In the genomic region with DNA sequence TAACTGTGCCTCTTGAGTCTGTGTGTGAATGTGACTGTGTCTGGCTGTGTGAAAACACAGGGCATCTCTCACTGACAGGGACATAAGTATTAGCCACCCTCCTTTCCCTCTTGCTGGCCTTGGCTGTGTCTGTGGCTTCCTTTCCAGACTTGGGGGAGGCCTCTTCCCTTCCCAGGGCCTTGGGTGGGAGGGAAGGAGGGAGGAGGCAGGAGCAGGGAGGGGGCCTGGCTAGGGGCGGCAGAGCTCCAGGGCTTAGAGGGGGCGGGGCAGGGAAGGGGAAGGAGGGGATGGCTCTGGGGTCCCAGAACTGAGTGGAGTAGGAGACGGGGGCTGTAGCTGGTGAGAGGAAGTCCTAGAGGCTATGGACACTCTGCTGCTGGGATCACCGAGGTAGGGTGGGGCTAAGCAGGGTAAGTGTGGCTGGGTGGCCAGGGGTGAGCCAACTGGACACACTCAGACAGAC, we compare ENCODE assay signal across 11 cellular contexts. TPM values are rescaled to one million over a fixed set of nuclear protein-coding genes. Genes with fewer than 3 reads are reported as not detected.
DNase-seq lines count a peak whose midpoint lies in the region; ATAC-seq and TF ChIP-seq lines count a peak whose summit lies in the region.
"Had no signal": no experiment of that assay in that cellular context is flagged by ENCODE, and none has a peak within 500 bp of the region (broad histone marks: within the 10 kb centered on the region; RNA-seq: fewer than 3 reads in every experiment).

No MANE protein-coding gene starts in this region.

- CTCF ChIA-PET in CD8-positive, alpha-beta T cell (lab: Charles Lee) = interaction anchor here (1.2 to 1.7 kb wide), 3 partner anchors 11 to 47 kb away, joined by 3 to 5 read pairs (median 4); no protein-coding TSS in a partner anchor
- CTCF ChIA-PET in activated CD8-positive, alpha-beta T cell treated with anti-CD3 and anti-CD28 coated beads for 36 hours (lab: Charles Lee) = interaction anchor here (1.2 kb wide), 1 partner anchor 10 kb away, joined by 4 read pairs; no protein-coding TSS in a partner anchor
- CTCF ChIA-PET in activated CD4-positive, alpha-beta memory T cell treated with anti-CD3 and anti-CD28 coated beads, Interleukin-2, amount 10 ng/mL, durations not matched to agents 7 days and 5 days (lab: Charles Lee) = interaction anchor here (2.1 kb wide), 1 partner anchor 19 kb away, joined by 5 read pairs; no protein-coding TSS in a partner anchor

- no peak for ATAC-seq in CD8-positive, alpha-beta T cell
- no peak for ATAC-seq in T-helper 17 cell
- ATAC-seq in left ventricle myocardium superior = peak; percentile 3
- no peak for ATAC-seq in activated CD8-positive, alpha-beta T cell treated with anti-CD3 and anti-CD28 coated beads for 36 hours
- no peak for ATAC-seq in GM19023 (IDR thresholded peaks at IDR 0.05; ENCODE audit: unreplicated experiment)

- intact Hi-C loops in CD8-positive, alpha-beta T cell (cut with DNase I, micrococcal nuclease) = no loop called here
- intact Hi-C loops in left ventricle myocardium superior (cut with micrococcal nuclease) = no loop called here
- intact Hi-C loops in activated CD8-positive, alpha-beta T cell treated with anti-CD3 and anti-CD28 coated beads for 36 hours (cut with micrococcal nuclease) = no loop called here

- DNase-seq in CD8-positive, alpha-beta T cell = no peak
- DNase-seq in T-helper 17 cell (no peak), left ventricle myocardium superior (no peak), NAMALWA (ENCODE audit: low spot score) (no peak)
- no peak for DNase-seq in activated CD8-positive, alpha-beta T cell treated with anti-CD3 and anti-CD28 coated beads for 36 hours
- no peak for DNase-seq in activated CD4-positive, alpha-beta memory T cell treated with anti-CD3 and anti-CD28 coated beads, Interleukin-2, amount 10 ng/mL, durations not matched to agents 7 days and 5 days
- DNase-seq: cortex of kidney, MM.1S had no signal

- H3K27me3 ChIP-seq in CD8-positive, alpha-beta T cell (ENCODE audit: insufficient read depth, low read length) = no peaks in the 10 kb centered on the region
- H3K27me3 ChIP-seq in skeletal muscle satellite cell (ENCODE audit: control insufficient read depth, insufficient read depth, low read length) = no peaks in the 10 kb centered on the region

- POLR2A ChIA-PET in CD8-positive, alpha-beta T cell (lab: Charles Lee) = interaction anchor here (1.2 kb wide), 1 partner anchor 11 kb away, joined by 4 read pairs; no protein-coding TSS in a partner anchor
- POLR2A ChIA-PET in activated CD8-positive, alpha-beta T cell treated with anti-CD3 and anti-CD28 coated beads for 36 hours (lab: Charles Lee) = interaction anchor here (1.6 to 1.9 kb wide), 2 partner anchors 9 to 15 kb away, joined by 4 to 7 read pairs; partner anchors contain the start of genes CCL27 and SIGMAR1
- POLR2A ChIA-PET in activated CD4-positive, alpha-beta memory T cell treated with anti-CD3 and anti-CD28 coated beads, Interleukin-2, amount 10 ng/mL, durations not matched to agents 7 days and 5 days (lab: Charles Lee) = interaction anchor here (2.9 kb wide), 1 partner anchor 9 kb away, joined by 18 read pairs; the partner anchor contains the start of gene CCL27

- no peak overlapping the region for H3K27ac ChIP-seq in CD8-positive, alpha-beta T cell (ENCODE audit: low read depth, low read length)

- H3K27ac Mint-ChIP-seq in CD8-positive, alpha-beta T cell = peak overlapping the region; percentile 16
- H3K27ac Mint-ChIP-seq in T-helper 17 cell = peak overlapping the region; percentile 87
- no peak overlapping the region for H3K27ac Mint-ChIP-seq in activated CD8-positive, alpha-beta T cell treated with anti-CD3 and anti-CD28 coated beads for 36 hours
- no peak overlapping the region for H3K27ac Mint-ChIP-seq in activated CD4-positive, alpha-beta memory T cell treated with anti-CD3 and anti-CD28 coated beads, Interleukin-2, amount 10 ng/mL, durations not matched to agents 7 days and 5 days

- H3K4me3 ChIP-seq in CD8-positive, alpha-beta T cell (ENCODE audit: low read depth, low read length) = no peak overlapping the region
- H3K4me3 ChIP-seq in skeletal muscle satellite cell (ENCODE audit: low read length) = peak overlapping the region; percentile 71

- H3K4me3 Mint-ChIP-seq in CD8-positive, alpha-beta T cell = no peak overlapping the region
- H3K4me3 Mint-ChIP-seq in T-helper 17 cell = no peak overlapping the region
- H3K4me3 Mint-ChIP-seq in activated CD8-positive, alpha-beta T cell treated with anti-CD3 and anti-CD28 coated beads for 36 hours = no peak overlapping the region
- no peak overlapping the region for H3K4me3 Mint-ChIP-seq in activated CD4-positive, alpha-beta memory T cell treated with anti-CD3 and anti-CD28 coated beads, Interleukin-2, amount 10 ng/mL, durations not matched to agents 7 days and 5 days

- peak overlapping the region; percentile 96 for H3K4me2 ChIP-seq in skeletal muscle satellite cell (ENCODE audit: low read length)

- peaks cover 32% of the 10 kb centered on the region for H3K36me3 Mint-ChIP-seq in CD8-positive, alpha-beta T cell
- peaks cover 3% of the 10 kb centered on the region for H3K36me3 Mint-ChIP-seq in T-helper 17 cell (ENCODE audit: low read depth)
- H3K36me3 Mint-ChIP-seq in activated CD8-positive, alpha-beta T cell treated with anti-CD3 and anti-CD28 coated beads for 36 hours (ENCODE audit: low read depth) = peaks cover 16% of the 10 kb centered on the region
- H3K36me3 Mint-ChIP-seq in activated CD4-positive, alpha-beta memory T cell treated with anti-CD3 and anti-CD28 coated beads, Interleukin-2, amount 10 ng/mL, durations not matched to agents 7 days and 5 days (ENCODE audit: low read depth) = peaks cover 20% of the 10 kb centered on the region

- no peaks in the 10 kb centered on the region for H3K27me3 Mint-ChIP-seq in CD8-positive, alpha-beta T cell (ENCODE audit: low read depth)
- no peaks in the 10 kb centered on the region for H3K27me3 Mint-ChIP-seq in T-helper 17 cell
- H3K27me3 Mint-ChIP-seq in activated CD8-positive, alpha-beta T cell treated with anti-CD3 and anti-CD28 coated beads for 36 hours = no peaks in the 10 kb centered on the region
- no peaks in the 10 kb centered on the region for H3K27me3 Mint-ChIP-seq in activated CD4-positive, alpha-beta memory T cell treated with anti-CD3 and anti-CD28 coated beads, Interleukin-2, amount 10 ng/mL, durations not matched to agents 7 days and 5 days

- H3K4me1 Mint-ChIP-seq in CD8-positive, alpha-beta T cell (ENCODE audit: low read depth) = peaks cover 24% of the 10 kb centered on the region
- H3K4me1 Mint-ChIP-seq in T-helper 17 cell = peaks cover 35% of the 10 kb centered on the region
- H3K4me1 Mint-ChIP-seq in activated CD8-positive, alpha-beta T cell treated with anti-CD3 and anti-CD28 coated beads for 36 hours (ENCODE audit: low read depth) = peaks cover 15% of the 10 kb centered on the region
- peaks cover 34% of the 10 kb centered on the region for H3K4me1 Mint-ChIP-seq in activated CD4-positive, alpha-beta memory T cell treated with anti-CD3 and anti-CD28 coated beads, Interleukin-2, amount 10 ng/mL, durations not matched to agents 7 days and 5 days

- TF ChIP-seq CTCF in CD8-positive, alpha-beta T cell (IDR thresholded peaks at IDR 0.05) = no peak
- no peak for TF ChIP-seq CTCF in activated CD8-positive, alpha-beta T cell treated with anti-CD3 and anti-CD28 coated beads for 36 hours (IDR thresholded peaks at IDR 0.05)

- H3K9me3 Mint-ChIP-seq in CD8-positive, alpha-beta T cell = no peaks in the 10 kb centered on the region
- no peaks in the 10 kb centered on the region for H3K9me3 Mint-ChIP-seq in activated CD8-positive, alpha-beta T cell treated with anti-CD3 and anti-CD28 coated beads for 36 hours
- no peaks in the 10 kb centered on the region for H3K9me3 Mint-ChIP-seq in activated CD4-positive, alpha-beta memory T cell treated with anti-CD3 and anti-CD28 coated beads, Interleukin-2, amount 10 ng/mL, durations not matched to agents 7 days and 5 days

- no peak overlapping the region for H3K9ac ChIP-seq in skeletal muscle satellite cell (ENCODE audit: low read depth, low read length)

- peaks cover 14% of the 10 kb centered on the region for H3K4me1 ChIP-seq in CD8-positive, alpha-beta T cell (ENCODE audit: insufficient read depth, low read length)
- peaks cover 43% of the 10 kb centered on the region for H3K4me1 ChIP-seq in skeletal muscle satellite cell (ENCODE audit: control insufficient read depth, insufficient read depth, low read length)

- no peaks in the 10 kb centered on the region for H3K9me3 ChIP-seq in CD8-positive, alpha-beta T cell (ENCODE audit: low read length)
- H3K9me3 ChIP-seq in T-helper 17 cell (ENCODE audit: control insufficient read depth, low read length, poor library complexity, severe bottlenecking) (no peaks in the 10 kb centered on the region), skeletal muscle satellite cell (replicated peaks; ENCODE audit: low read length) (no peaks in the 10 kb centered on the region)

- H3K36me3 ChIP-seq in CD8-positive, alpha-beta T cell (ENCODE audit: insufficient read depth, low read length) = peaks cover 19% of the 10 kb centered on the region
- H3K36me3 ChIP-seq in skeletal muscle satellite cell (ENCODE audit: insufficient read depth, low read length) = peaks cover 13% of the 10 kb centered on the region

RNA-seq across cellular contexts. Expression of gene IL11RA, which starts 1.7 kb away (rescaled TPM):
- total RNA-seq in CD8-positive, alpha-beta T cell = 10 to 100 TPM; 67.5 to 68.9 TPM
- total RNA-seq in T-helper 17 cell (100 to 1,000 TPM; 168 to 195 TPM), left ventricle myocardium superior (51.7 TPM)
- 7.4 and 12.7 TPM in 2 replicates for total RNA-seq in skeletal muscle satellite cell (2012; rRNA removed)
- 10 to 100 TPM; 17.4 to 20.7 TPM for total RNA-seq in activated CD8-positive, alpha-beta T cell treated with anti-CD3 and anti-CD28 coated beads for 36 hours
- total RNA-seq in activated CD4-positive, alpha-beta memory T cell treated with anti-CD3 and anti-CD28 coated beads, Interleukin-2, amount 10 ng/mL, durations not matched to agents 7 days and 5 days = 10 to 100 TPM; 51.5 to 54.0 TPM

RNA-seq across cellular contexts. Expression of gene GALT, which starts 7.2 kb away (rescaled TPM):
- total RNA-seq in CD8-positive, alpha-beta T cell = 10 to 100 TPM; 64.7 to 68.4 TPM
- 100 to 1,000 TPM; 155 to 208 TPM for total RNA-seq in T-helper 17 cell
- total RNA-seq in left ventricle myocardium superior = 61.2 TPM
- 14.0 and 17.0 TPM in 2 replicates for total RNA-seq in skeletal muscle satellite cell (2012; rRNA removed)
- 10 to 100 TPM; 42.8 to 44.5 TPM for total RNA-seq in activated CD8-positive, alpha-beta T cell treated with anti-CD3 and anti-CD28 coated beads for 36 hours
- total RNA-seq in activated CD4-positive, alpha-beta memory T cell treated with anti-CD3 and anti-CD28 coated beads, Interleukin-2, amount 10 ng/mL, durations not matched to agents 7 days and 5 days = 10 to 100 TPM; 95.2 to 95.6 TPM

RNA-seq across cellular contexts. Expression of gene CCL27, which starts 8.8 kb away (rescaled TPM):
- not detected for total RNA-seq in CD8-positive, alpha-beta T cell
- total RNA-seq in T-helper 17 cell (not detected), left ventricle myocardium superior (not detected)
- total RNA-seq in skeletal muscle satellite cell (2012; rRNA removed) = 0.51 TPM in 1 of 2 replicates, not detected in the other
- total RNA-seq in activated CD8-positive, alpha-beta T cell treated with anti-CD3 and anti-CD28 coated beads for 36 hours = under 1 TPM in 1 of 2 experiments, not detected in 1; 0.43 TPM
- not detected for total RNA-seq in activated CD4-positive, alpha-beta memory T cell treated with anti-CD3 and anti-CD28 coated beads, Interleukin-2, amount 10 ng/mL, durations not matched to agents 7 days and 5 days
- total RNA-seq: subcutaneous adipose tissue had no signal

RNA-seq across cellular contexts. Expression of gene SIGMAR1, which starts 16.1 kb away (rescaled TPM):
- total RNA-seq in CD8-positive, alpha-beta T cell = 1 to 10 TPM; 8.5 to 9.6 TPM
- total RNA-seq in T-helper 17 cell (10 to 100 TPM; 30.2 to 39.4 TPM), left ventricle myocardium superior (23.1 TPM)
- total RNA-seq in skeletal muscle satellite cell (2012; rRNA removed) = 127 and 135 TPM in 2 replicates
- total RNA-seq in activated CD8-positive, alpha-beta T cell treated with anti-CD3 and anti-CD28 coated beads for 36 hours = 10 to 100 TPM; 80.7 to 81.2 TPM
- total RNA-seq in activated CD4-positive, alpha-beta memory T cell treated with anti-CD3 and anti-CD28 coated beads, Interleukin-2, amount 10 ng/mL, durations not matched to agents 7 days and 5 days = 10 to 100 TPM; 53.3 to 55.5 TPM

RNA-seq across cellular contexts. Expression of gene ARID3C, which starts 24.8 kb away (rescaled TPM):
- not detected for total RNA-seq in CD8-positive, alpha-beta T cell
- total RNA-seq in T-helper 17 cell = under 1 TPM in 1 of 2 donors, not detected in 1; 0.27 TPM
- total RNA-seq in left ventricle myocardium superior = not detected
- not detected in 2 replicates for total RNA-seq in skeletal muscle satellite cell (2012; rRNA removed)
- under 1 TPM; 0.29 to 0.32 TPM for total RNA-seq in activated CD8-positive, alpha-beta T cell treated with anti-CD3 and anti-CD28 coated beads for 36 hours
- total RNA-seq in activated CD4-positive, alpha-beta memory T cell treated with anti-CD3 and anti-CD28 coated beads, Interleukin-2, amount 10 ng/mL, durations not matched to agents 7 days and 5 days = under 1 TPM; 0.15 to 0.18 TPM
- total RNA-seq: subcutaneous adipose tissue had no signal

Comparison
In these comparisons a context has a peak if more than half of its experiments do, and no peak if none do; other contexts are left out.
1. H3K27ac Mint-ChIP-seq: peak in CD8-positive, alpha-beta T cell (single experiment) and T-helper 17 cell (single experiment); none in activated CD8-positive, alpha-beta T cell treated with anti-CD3 and anti-CD28 coated beads for 36 hours (single experiment) and activated CD4-positive, alpha-beta memory T cell treated with anti-CD3 and anti-CD28 coated beads, Interleukin-2, amount 10 ng/mL, durations not matched to agents 7 days and 5 days (single experiment).